In genomic region chr10:97572214-97572989, GRCh38 we compare ENCODE assay signal across 8 cellular contexts. TPM values are rescaled to one million over a fixed set of nuclear protein-coding genes. Genes with fewer than 3 reads are reported as not detected.
DNase-seq lines count a peak whose midpoint lies in the region; ATAC-seq lines count a peak whose summit lies in the region.

Gene ANKRD2, plus strand, starts transcription at chr10:97572779. Its CDS starts 10 bp downstream, at chr10:97572789.

- peak within 1 kb of the TSS; percentile 39 for H3K27ac ChIP-seq in cingulate gyrus (ENCODE audit: low read depth, low read length)

- DNase-seq in CMK (ENCODE audit: low read depth) (peak; percentile 60), NCI-H2029 (lab: John Stamatoyannopoulos, UW) (peak; percentile 22), left lobe of liver (ENCODE audit: low spot score) (peak; percentile 89), NCI-H526 treated with DMSO at 0.1 percent for 48 hours (lab: John Stamatoyannopoulos, UW) (no peak)
- peak; percentile 19 for DNase-seq in activated CD4-positive, alpha-beta T cell treated with anti-CD3 and anti-CD28 coated beads for 1 hour
- DNase-seq in stimulated activated CD4-positive, alpha-beta T cell treated with anti-CD3 and anti-CD28 coated beads, Interleukin-4, amount 100 ng/mL, for 4 hours: peak; percentile 35 to 38

- peak; percentile 52 for ATAC-seq in GM21526 (IDR thresholded peaks at IDR 0.05; ENCODE audit: low FRiP score, unreplicated experiment)
- peak; percentile 88 for ATAC-seq in left lobe of liver

RNA-seq across cellular contexts. Expression of gene ANKRD2, which starts in this region (rescaled TPM):
- total RNA-seq in left lobe of liver: not detected

Comparison
In these comparisons a context has a peak if more than half of its experiments do, and no peak if none do; other contexts are left out.
1. Peak in DNase-seq and ATAC-seq in left lobe of liver; RNA of the gene not detected or under 1 TPM.